1 cellular context compared by ENCODE assay signal in genomic region chr2:168255866-168256265, GRCh38.
TF ChIP-seq lines count a peak whose summit lies in the region.

No MANE protein-coding gene starts in this region.

TF ChIP-seq in HepG2, 621 proteins besides CTCF, POLR2A, EP300 and RAD21 (continued from another document):
- TF ChIP-seq, protein P1, sequence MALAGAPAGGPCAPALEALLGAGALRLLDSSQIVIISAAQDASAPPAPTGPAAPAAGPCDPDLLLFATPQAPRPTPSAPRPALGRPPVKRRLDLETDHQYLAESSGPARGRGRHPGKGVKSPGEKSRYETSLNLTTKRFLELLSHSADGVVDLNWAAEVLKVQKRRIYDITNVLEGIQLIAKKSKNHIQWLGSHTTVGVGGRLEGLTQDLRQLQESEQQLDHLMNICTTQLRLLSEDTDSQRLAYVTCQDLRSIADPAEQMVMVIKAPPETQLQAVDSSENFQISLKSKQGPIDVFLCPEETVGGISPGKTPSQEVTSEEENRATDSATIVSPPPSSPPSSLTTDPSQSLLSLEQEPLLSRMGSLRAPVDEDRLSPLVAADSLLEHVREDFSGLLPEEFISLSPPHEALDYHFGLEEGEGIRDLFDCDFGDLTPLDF (CRISPR knock-in tag; IDR thresholded peaks at IDR 0.05): no peak
